8 cellular contexts compared by ENCODE assay signal in genomic region chr9:88741335-88741734, GRCh38.
DNase-seq lines count a peak whose midpoint lies in the region; ATAC-seq lines count a peak whose summit lies in the region.

No MANE protein-coding gene starts in this region.

- H2BK15ac ChIP-seq in mesenchymal stem cell (ENCODE audit: low read depth, poor library complexity, severe bottlenecking): no peak overlapping the region

- H3K4me1 ChIP-seq in adipocyte (ENCODE audit: control insufficient read depth, insufficient read depth, low read length) (peaks cover 45% of the 10 kb centered on the region), mesenchymal stem cell (ENCODE audit: control insufficient read depth, insufficient read depth, low read depth, low read length) (peaks cover 3% of the 10 kb centered on the region)

- DNase-seq in NCI-H82 (lab: John Stamatoyannopoulos, UW) (peak; percentile 37), NCI-H82 treated with DMSO at 0.1 percent for 48 hours (lab: John Stamatoyannopoulos, UW; ENCODE audit: unreplicated experiment) (no peak), adipocyte (ENCODE audit: low read depth) (peak; percentile 35), mesenchymal stem cell (no peak), NCI-H2029 treated with DMSO at 0.1 percent for 48 hours (lab: John Stamatoyannopoulos, UW) (no peak)
- DNase-seq in Jurkat, Clone E6-1 (ENCODE audit: low read depth, low spot score): peak; percentile 29
- DNase-seq in activated T-helper 2 cell treated with anti-CD3 and anti-CD28 coated beads, Interferon-gamma antibody, Interleukin-2, Interleukin-4, amounts not matched to agents 10 μg/mL and 5 μg/mL and 100 μg/mL, durations not matched to agents 14 hours and 24 hours and 36 hours (ENCODE audit: low spot score): no peak

- H3K14ac ChIP-seq in mesenchymal stem cell (ENCODE audit: low read length in 2 of 2): no peak overlapping the region

- intact Hi-C loops in activated T-helper 2 cell treated with anti-CD3 and anti-CD28 coated beads, Interferon-gamma antibody, Interleukin-2, Interleukin-4, amounts not matched to agents 10 μg/mL and 5 μg/mL and 100 μg/mL, durations not matched to agents 14 hours and 24 hours and 36 hours (cut with micrococcal nuclease): loop anchor here (2.0 to 5.0 kb wide), 2 partner anchors 147 to 789 kb away; no protein-coding TSS in a partner anchor

- no peaks in the 10 kb centered on the region for H3K36me3 Mint-ChIP-seq in activated T-helper 2 cell treated with anti-CD3 and anti-CD28 coated beads, Interferon-gamma antibody, Interleukin-2, Interleukin-4, amounts not matched to agents 10 μg/mL and 5 μg/mL and 100 μg/mL, durations not matched to agents 14 hours and 24 hours and 36 hours (ENCODE audit: low read depth)

- H2BK12ac ChIP-seq in mesenchymal stem cell (ENCODE audit: low read length in 2 of 2): peak overlapping the region; percentile 13 to 85

- H3K9ac ChIP-seq in adipocyte (ENCODE audit: low read length) (no peak overlapping the region), mesenchymal stem cell (ENCODE audit: low read length) (no peak overlapping the region)

- H3K27me3 ChIP-seq in adipocyte (replicated peaks; ENCODE audit: control insufficient read depth, insufficient read depth, low read length) (no peaks in the 10 kb centered on the region), mesenchymal stem cell (ENCODE audit: control insufficient read depth in 1 of 2, insufficient read depth in 1 of 2, low read length in 2 of 2) (no peaks in the 10 kb centered on the region)

- H3K4me1 Mint-ChIP-seq in activated T-helper 2 cell treated with anti-CD3 and anti-CD28 coated beads, Interferon-gamma antibody, Interleukin-2, Interleukin-4, amounts not matched to agents 10 μg/mL and 5 μg/mL and 100 μg/mL, durations not matched to agents 14 hours and 24 hours and 36 hours (ENCODE audit: low read depth): no peaks in the 10 kb centered on the region

- peak overlapping the region; percentile 59 for H4K8ac ChIP-seq in mesenchymal stem cell (ENCODE audit: low read length)

- no peak overlapping the region for H3K4me3 Mint-ChIP-seq in activated T-helper 2 cell treated with anti-CD3 and anti-CD28 coated beads, Interferon-gamma antibody, Interleukin-2, Interleukin-4, amounts not matched to agents 10 μg/mL and 5 μg/mL and 100 μg/mL, durations not matched to agents 14 hours and 24 hours and 36 hours (ENCODE audit: low read depth)

- H3K4ac ChIP-seq in mesenchymal stem cell (ENCODE audit: low read depth in 1 of 2, low read length in 2 of 2): no peak overlapping the region

- H2BK5ac ChIP-seq in mesenchymal stem cell (ENCODE audit: low read depth, low read length, poor library complexity, severe bottlenecking): no peak overlapping the region

- peaks cover 19% of the 10 kb centered on the region for H3K27me3 Mint-ChIP-seq in activated T-helper 2 cell treated with anti-CD3 and anti-CD28 coated beads, Interferon-gamma antibody, Interleukin-2, Interleukin-4, amounts not matched to agents 10 μg/mL and 5 μg/mL and 100 μg/mL, durations not matched to agents 14 hours and 24 hours and 36 hours (ENCODE audit: low read depth)

- no peak overlapping the region for H2AK5ac ChIP-seq in mesenchymal stem cell (ENCODE audit: low read length, severe bottlenecking)

- H3K18ac ChIP-seq in mesenchymal stem cell (ENCODE audit: low read depth in 1 of 2, low read length in 2 of 2): peak overlapping the region in 1 of 2 experiments; percentile 2

- H3K4me2 ChIP-seq in mesenchymal stem cell (ENCODE audit: low read length, poor library complexity, severe bottlenecking): no peak overlapping the region

- no peak overlapping the region for H3K27ac Mint-ChIP-seq in activated T-helper 2 cell treated with anti-CD3 and anti-CD28 coated beads, Interferon-gamma antibody, Interleukin-2, Interleukin-4, amounts not matched to agents 10 μg/mL and 5 μg/mL and 100 μg/mL, durations not matched to agents 14 hours and 24 hours and 36 hours

- no peaks in the 10 kb centered on the region for H3K79me1 ChIP-seq in mesenchymal stem cell (replicated peaks; ENCODE audit: low read length, poor library complexity, severe bottlenecking)

- no peak overlapping the region for H2AFZ ChIP-seq in mesenchymal stem cell (ENCODE audit: low read depth, low read length)

- no peak overlapping the region for H3K4me3 ChIP-seq in Jurkat, Clone E6-1 (ENCODE audit: low read length)
- H3K4me3 ChIP-seq in adipocyte (ENCODE audit: low read length) (no peak overlapping the region), mesenchymal stem cell (ENCODE audit: insufficient read depth in 1 of 2, low read depth in 1 of 2, low read length in 2 of 2) (no peak overlapping the region)

- H3K9me3 Mint-ChIP-seq in activated T-helper 2 cell treated with anti-CD3 and anti-CD28 coated beads, Interferon-gamma antibody, Interleukin-2, Interleukin-4, amounts not matched to agents 10 μg/mL and 5 μg/mL and 100 μg/mL, durations not matched to agents 14 hours and 24 hours and 36 hours: no peaks in the 10 kb centered on the region

- H3K27ac ChIP-seq in mesenchymal stem cell (ENCODE audit: low read length, poor library complexity, severe bottlenecking): no peak overlapping the region

- no peak overlapping the region for H3K23ac ChIP-seq in mesenchymal stem cell (ENCODE audit: low read length in 2 of 2)

- ATAC-seq in HG02884 (IDR thresholded peaks at IDR 0.05; ENCODE audit: unreplicated experiment): no peak

- WGBS in mesenchymal stem cell: 67% methylated on average over 2 of the region's 3 CpGs

- peak overlapping the region; percentile 39 for H2BK120ac ChIP-seq in mesenchymal stem cell (ENCODE audit: low read depth, low read length)

- H3K9me3 ChIP-seq in adipocyte (ENCODE audit: control insufficient read depth, low read length): no peaks in the 10 kb centered on the region
- H3K9me3 ChIP-seq in mesenchymal stem cell (ENCODE audit: control insufficient read depth, low read length): no peaks in the 10 kb centered on the region

- H4K91ac ChIP-seq in mesenchymal stem cell (ENCODE audit: low read length): peak overlapping the region; percentile 70

- H3K36me3 ChIP-seq in adipocyte (ENCODE audit: control insufficient read depth, insufficient read depth, low read length, severe bottlenecking) (no peaks in the 10 kb centered on the region), mesenchymal stem cell (ENCODE audit: control insufficient read depth in 1 of 2, insufficient read depth in 2 of 2, low read depth in 1 of 2, low read length in 2 of 2) (no peaks in the 10 kb centered on the region)

Comparison
In these comparisons a context has a peak if more than half of its experiments do, and no peak if none do; other contexts are left out.
1. DNase-seq: peak in NCI-H82 (single experiment), Jurkat, Clone E6-1 (single experiment) and adipocyte (single experiment); none in NCI-H82 treated with DMSO at 0.1 percent for 48 hours (single experiment), mesenchymal stem cell (single experiment), activated T-helper 2 cell treated with anti-CD3 and anti-CD28 coated beads, Interferon-gamma antibody, Interleukin-2, Interleukin-4, amounts not matched to agents 10 μg/mL and 5 μg/mL and 100 μg/mL, durations not matched to agents 14 hours and 24 hours and 36 hours (single experiment) and NCI-H2029 treated with DMSO at 0.1 percent for 48 hours (single experiment).